ENCODE assay signal across 2 cellular contexts in genomic region chr11:77278595-77279506, GRCh38.
TF ChIP-seq lines count a peak whose summit lies in the region.

No MANE protein-coding gene starts in this region.

TF ChIP-seq in SK-N-SH, 30 proteins besides CTCF, POLR2A, EP300 and RAD21 (continued from another document):
- TF ChIP-seq PBX3 (IDR thresholded peaks at IDR 0.05): no peak

TF ChIP-seq in SK-N-SH treated with all-trans-retinoic acid at 6 μM for 48 hours, 23 proteins besides CTCF, POLR2A, EP300 and RAD21 (continued from another document):
- TF ChIP-seq, protein P1, sequence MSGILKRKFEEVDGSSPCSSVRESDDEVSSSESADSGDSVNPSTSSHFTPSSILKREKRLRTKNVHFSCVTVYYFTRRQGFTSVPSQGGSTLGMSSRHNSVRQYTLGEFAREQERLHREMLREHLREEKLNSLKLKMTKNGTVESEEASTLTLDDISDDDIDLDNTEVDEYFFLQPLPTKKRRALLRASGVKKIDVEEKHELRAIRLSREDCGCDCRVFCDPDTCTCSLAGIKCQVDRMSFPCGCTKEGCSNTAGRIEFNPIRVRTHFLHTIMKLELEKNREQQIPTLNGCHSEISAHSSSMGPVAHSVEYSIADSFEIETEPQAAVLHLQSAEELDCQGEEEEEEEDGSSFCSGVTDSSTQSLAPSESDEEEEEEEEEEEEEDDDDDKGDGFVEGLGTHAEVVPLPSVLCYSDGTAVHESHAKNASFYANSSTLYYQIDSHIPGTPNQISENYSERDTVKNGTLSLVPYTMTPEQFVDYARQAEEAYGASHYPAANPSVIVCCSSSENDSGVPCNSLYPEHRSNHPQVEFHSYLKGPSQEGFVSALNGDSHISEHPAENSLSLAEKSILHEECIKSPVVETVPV (CRISPR knock-in tag; IDR thresholded peaks at IDR 0.05): no peak
